26 cellular contexts compared by ENCODE assay signal in genomic region chr6:35209622-35210289, GRCh38.
"Had no signal": no experiment of that assay in that cellular context is flagged by ENCODE, and none has a peak within 500 bp of the region (broad histone marks: within the 10 kb centered on the region; RNA-seq: fewer than 3 reads in every experiment).

No MANE protein-coding gene starts in this region.

- H3K36me3 Mint-ChIP-seq: activated naive CD8-positive, alpha-beta T cell treated with anti-CD3 and anti-CD28 coated beads, Interleukin-2, amount 10 ng/mL, durations not matched to agents 7 days and 5 days; WTC11 had no signal

- DNase-seq: activated CD4-positive, alpha-beta T cell treated with anti-CD3 and anti-CD28 coated beads for 48 hours; activated CD4-positive, alpha-beta T cell treated with anti-CD3 and anti-CD28 coated beads, Interleukin-2, amount 50 U/mL, for 4 hours; activated CD4-positive, CD25-positive, alpha-beta regulatory T cell treated with anti-CD3 and anti-CD28 coated beads, Interleukin-2, amount 50 U/mL, for 72 hours; activated CD8-positive, alpha-beta memory T cell treated with anti-CD3 and anti-CD28 coated beads, Interleukin-2, amount 50 U/mL, for 48 hours; activated CD8-positive, alpha-beta T cell treated with anti-CD3 and anti-CD28 coated beads, Interleukin-2, amount 10 ng/mL, durations not matched to agents 7 days and 5 days; activated naive CD4-positive, alpha-beta T cell treated with anti-CD3 and anti-CD28 coated beads, Interleukin-2, amount 50 U/mL, for 16 hours; activated naive CD8-positive, alpha-beta T cell treated with anti-CD3 and anti-CD28 coated beads, Interleukin-2, amount 10 ng/mL, durations not matched to agents 7 days and 5 days; activated T-cell treated with anti-CD3 and anti-CD28 coated beads, Interleukin-2, amount 50 U/mL, for 1 hour; adrenal gland; anterior cingulate cortex; Kasumi-1; KBM-7; NCI-H1048; NCI-H146; NCI-H187 treated with DMSO at 0.1 percent for 48 hours; NCI-H2081 treated with DMSO at 0.1 percent for 48 hours; NCI-H446 treated with DMSO at 0.1 percent for 48 hours; NCI-H524 treated with DMSO at 0.1 percent for 48 hours; NCI-H748 treated with DMSO at 0.1 percent for 48 hours; Right ventricle myocardium superior; SJCRH30; SW 1271 had no signal

- H3K27ac ChIP-seq: adrenal gland, SJCRH30 had no signal

- H3K4me3 Mint-ChIP-seq: activated CD8-positive, alpha-beta T cell treated with anti-CD3 and anti-CD28 coated beads, Interleukin-2, amount 10 ng/mL, durations not matched to agents 7 days and 5 days; activated naive CD8-positive, alpha-beta T cell treated with anti-CD3 and anti-CD28 coated beads, Interleukin-2, amount 10 ng/mL, durations not matched to agents 7 days and 5 days; T-helper 1 cell treated with Interleukin-12 subunit alpha and Interleukin-12 subunit beta and Interleukin-4 antibody, amounts not matched to agents 30 μg/mL and 1 μg/mL, for 36 hours; WTC11 had no signal

- H3K27ac Mint-ChIP-seq: activated CD8-positive, alpha-beta T cell treated with anti-CD3 and anti-CD28 coated beads, Interleukin-2, amount 10 ng/mL, durations not matched to agents 7 days and 5 days; activated naive CD8-positive, alpha-beta T cell treated with anti-CD3 and anti-CD28 coated beads, Interleukin-2, amount 10 ng/mL, durations not matched to agents 7 days and 5 days; T-helper 1 cell treated with Interleukin-12 subunit alpha and Interleukin-12 subunit beta and Interleukin-4 antibody, amounts not matched to agents 30 μg/mL and 1 μg/mL, for 36 hours; WTC11 had no signal

- H3K9me3 Mint-ChIP-seq: activated naive CD8-positive, alpha-beta T cell treated with anti-CD3 and anti-CD28 coated beads, Interleukin-2, amount 10 ng/mL, durations not matched to agents 7 days and 5 days; T-helper 1 cell treated with Interleukin-12 subunit alpha and Interleukin-12 subunit beta and Interleukin-4 antibody, amounts not matched to agents 30 μg/mL and 1 μg/mL, for 36 hours; WTC11 had no signal

- H3K4me1 ChIP-seq: SJCRH30 had no signal

- H3K4me3 ChIP-seq: adrenal gland, SJCRH30 had no signal

- H3K36me3 ChIP-seq: adrenal gland, SJCRH30 had no signal

- H3K9me3 ChIP-seq: adrenal gland, SJCRH30 had no signal

- ATAC-seq: activated CD8-positive, alpha-beta T cell treated with anti-CD3 and anti-CD28 coated beads, Interleukin-2, amount 10 ng/mL, durations not matched to agents 7 days and 5 days; Panc1; SK-N-SH treated with all-trans-retinoic acid at 6 μM for 48 hours; WTC11 had no signal
